In genomic region chr9:34710023-34710422, GRCh38 we compare ENCODE assay signal across 2 cellular contexts.
A peak's percentile ranks its signal among the peaks of the same experiment; 100 is the strongest.
TF ChIP-seq lines count a peak whose summit lies in the region.

CCL21 (minus strand) TSS chr9:34710136; CDS start chr9:34710066, 70 bp downstream.

TF ChIP-seq in liver, 16 proteins besides CTCF, POLR2A, EP300 and RAD21:
- TF ChIP-seq NR2F2 (IDR thresholded peaks at IDR 0.05) = no peak
- no peak for TF ChIP-seq HNF4G (IDR thresholded peaks at IDR 0.05)
- TF ChIP-seq FOXA1 (IDR thresholded peaks at IDR 0.05) = no peak
- no peak for TF ChIP-seq YY1 (IDR thresholded peaks at IDR 0.05)
- TF ChIP-seq HNF4A (conservative IDR thresholded peaks at IDR 0.05) = no peak
- no peak for TF ChIP-seq TAF1 (conservative IDR thresholded peaks at IDR 0.05)
- no peak for TF ChIP-seq RXRA (IDR thresholded peaks at IDR 0.05)
- peak; percentile 15 for TF ChIP-seq SP1 (IDR thresholded peaks at IDR 0.05)

TF ChIP-seq in HepG2, 621 proteins besides CTCF, POLR2A, EP300 and RAD21:
- no peak for TF ChIP-seq ZNF264 (CRISPR knock-in tag; IDR thresholded peaks at IDR 0.05)
- TF ChIP-seq MTA1 (CRISPR knock-in tag; IDR thresholded peaks at IDR 0.05; ENCODE audit: borderline replicate concordance) = no peak
- TF ChIP-seq ZBTB14 (CRISPR knock-in tag; IDR thresholded peaks at IDR 0.05) = no peak
- TF ChIP-seq BCLAF1 (IDR thresholded peaks at IDR 0.05) = no peak
- no peak for TF ChIP-seq TBP (CRISPR knock-in tag; IDR thresholded peaks at IDR 0.05)
- no peak for TF ChIP-seq JUND (CRISPR knock-in tag; IDR thresholded peaks at IDR 0.05)
- no peak for TF ChIP-seq CSRNP1 (CRISPR knock-in tag; IDR thresholded peaks at IDR 0.05)
- TF ChIP-seq ZNF512B (CRISPR knock-in tag; IDR thresholded peaks at IDR 0.05; ENCODE audit: borderline replicate concordance) = no peak
- no peak for TF ChIP-seq MXI1 (IDR thresholded peaks at IDR 0.05; ENCODE audit: borderline replicate concordance, low read depth, low read length)
- no peak for TF ChIP-seq ZNF720 (CRISPR knock-in tag; IDR thresholded peaks at IDR 0.05)
- TF ChIP-seq ZNF556 (CRISPR knock-in tag; IDR thresholded peaks at IDR 0.05; ENCODE audit: borderline replicate concordance) = no peak
- TF ChIP-seq ERF (CRISPR knock-in tag; IDR thresholded peaks at IDR 0.05) = no peak
- no peak for TF ChIP-seq MLLT10 (CRISPR knock-in tag; IDR thresholded peaks at IDR 0.05)
- no peak for TF ChIP-seq ZNF550 (CRISPR knock-in tag; IDR thresholded peaks at IDR 0.05; ENCODE audit: borderline replicate concordance)
- no peak for TF ChIP-seq ZNF382 (CRISPR knock-in tag; IDR thresholded peaks at IDR 0.05; ENCODE audit: borderline replicate concordance)
- TF ChIP-seq HMG20B (CRISPR knock-in tag; conservative IDR thresholded peaks at IDR 0.05) = no peak
- TF ChIP-seq ARNT (IDR thresholded peaks at IDR 0.05) = no peak
- no peak for TF ChIP-seq XBP1 (CRISPR knock-in tag; IDR thresholded peaks at IDR 0.05)
